ENCODE assay signal across 1 cellular context in genomic region chr13:110359840-110360301, GRCh38.
A peak's percentile ranks its signal among the peaks of the same experiment; 100 is the strongest.
TF ChIP-seq lines count a peak whose summit lies in the region.

No MANE protein-coding gene starts in this region.

TF ChIP-seq in GM12878, 131 proteins besides CTCF, POLR2A, EP300 and RAD21:
- TF ChIP-seq MTA2 (IDR thresholded peaks at IDR 0.05; ENCODE audit: low read depth) = peak; percentile 67
- TF ChIP-seq POLR2AphosphoS2 (IDR thresholded peaks at IDR 0.05; ENCODE audit: low read depth, low read length) = no peak
- TF ChIP-seq MEF2B (IDR thresholded peaks at IDR 0.05; ENCODE audit: partially characterized antibody, poor library complexity, severe bottlenecking) = peak; percentile 64
- TF ChIP-seq IKZF2 (IDR thresholded peaks at IDR 0.05) = peak in 1 of 2 experiments; percentile 51; a peak in 1 of 4 replicates
- peak; percentile 65 for TF ChIP-seq IKZF1 (conservative IDR thresholded peaks at IDR 0.05)
- no peak for TF ChIP-seq TAF1 (IDR thresholded peaks at IDR 0.05; ENCODE audit: borderline replicate concordance, low read depth, low read length)
- no peak for TF ChIP-seq NFIC (IDR thresholded peaks at IDR 0.05; ENCODE audit: low read depth, low read length)
- no peak for TF ChIP-seq RB1 (IDR thresholded peaks at IDR 0.05; ENCODE audit: borderline replicate concordance)
- TF ChIP-seq MYC (IDR thresholded peaks at IDR 0.05; ENCODE audit: insufficient read depth, insufficient read length, insufficient replicate concordance, low read length, severe bottlenecking) = no peak
- TF ChIP-seq RELB (IDR thresholded peaks at IDR 0.05; ENCODE audit: low read depth) = peak; percentile 62
- TF ChIP-seq SIN3A (IDR thresholded peaks at IDR 0.05; ENCODE audit: low read depth, low read length) = no peak
- no peak for TF ChIP-seq HCFC1 (IDR thresholded peaks at IDR 0.05; ENCODE audit: low read length)
- no peak for TF ChIP-seq EZH2 (IDR thresholded peaks at IDR 0.05; ENCODE audit: borderline replicate concordance, control insufficient read depth, low read depth, low read length)
- 0 out of 2 replicates have a peak, but pooled peaks have one; percentile 39 for TF ChIP-seq GATAD2B (conservative IDR thresholded peaks at IDR 0.05; ENCODE audit: low read depth)
- peak; percentile 66 to 94 for TF ChIP-seq SRF (IDR thresholded peaks at IDR 0.05; ENCODE audit: low read depth in 2 of 2, low read length in 2 of 2)
- TF ChIP-seq SMARCA5 (IDR thresholded peaks at IDR 0.05) = no peak
- TF ChIP-seq REST (IDR thresholded peaks at IDR 0.05; ENCODE audit: low read depth, low read length) = no peak
- no peak for TF ChIP-seq MEF2A (IDR thresholded peaks at IDR 0.05; ENCODE audit: insufficient read depth, low read depth, low read length)
- TF ChIP-seq ELK1 (IDR thresholded peaks at IDR 0.05; ENCODE audit: low read depth, low read length) = 0 out of 2 replicates have a peak, but pooled peaks have one; percentile 15
- 0 out of 2 replicates have a peak, but pooled peaks have one; percentile 8 for TF ChIP-seq JUNB (IDR thresholded peaks at IDR 0.05)
- TF ChIP-seq BMI1 (IDR thresholded peaks at IDR 0.05; ENCODE audit: borderline replicate concordance) = 0 out of 2 replicates have a peak, but pooled peaks have one; percentile 10
- no peak for TF ChIP-seq ZNF207 (IDR thresholded peaks at IDR 0.05; ENCODE audit: borderline replicate concordance)
- TF ChIP-seq RUNX3 (IDR thresholded peaks at IDR 0.05; ENCODE audit: low read length) = peak; percentile 17; the same call in 1 of the 2 replicates
- no peak for TF ChIP-seq CEBPZ (IDR thresholded peaks at IDR 0.05; ENCODE audit: low read depth, low read length)
TF ChIP-seq in GM12878: peak in this region for 11.
